Comparison of ENCODE assay signal across 11 cellular contexts in the genomic region with DNA sequence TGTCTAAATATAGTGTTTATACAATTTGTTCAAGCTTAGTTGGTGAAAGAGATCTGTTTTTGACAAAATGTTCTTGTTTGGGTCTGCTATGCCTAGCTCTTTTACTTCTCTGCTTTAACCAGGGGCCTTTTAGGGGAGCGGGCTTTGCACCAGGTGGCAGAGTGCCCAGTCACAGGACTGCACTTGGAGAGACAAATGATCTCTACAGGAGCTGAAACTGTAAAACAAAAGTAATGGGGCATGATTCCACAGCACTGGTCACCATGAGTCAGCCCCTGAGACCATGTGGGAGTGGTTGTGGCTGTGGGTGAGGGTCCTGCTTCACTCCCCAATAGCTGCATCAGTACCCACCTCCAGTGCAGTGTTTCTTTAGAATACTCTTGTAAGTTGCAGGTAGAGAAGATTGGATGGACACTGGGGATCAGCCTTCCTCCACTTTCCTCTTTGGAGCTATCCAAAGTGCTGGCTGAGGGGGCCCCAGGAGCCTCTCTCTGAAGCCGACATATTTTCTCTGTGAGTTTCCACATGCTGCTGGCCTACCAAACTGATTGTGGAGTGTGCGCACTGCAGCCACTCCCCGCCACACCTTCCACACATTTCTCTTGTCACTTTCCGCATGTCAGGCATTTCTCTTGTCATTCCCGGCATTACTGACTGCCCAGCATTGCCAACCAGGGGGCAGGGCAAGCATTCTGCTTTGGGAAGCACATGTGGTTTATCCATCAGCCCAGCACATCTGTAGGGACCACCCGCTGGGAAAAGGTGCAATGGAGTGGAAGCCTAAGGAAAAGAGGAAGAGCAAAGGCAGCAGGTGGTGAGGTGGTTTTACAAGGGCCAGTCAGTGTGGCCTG.
DNase-seq lines count a peak whose midpoint lies in the region; ATAC-seq, FAIRE-seq and TF ChIP-seq lines count a peak whose summit lies in the region.
"Had no signal": no experiment of that assay in that cellular context is flagged by ENCODE, and none has a peak within 500 bp of the region (broad histone marks: within the 10 kb centered on the region; RNA-seq: fewer than 3 reads in every experiment).

No MANE protein-coding gene starts in this region.

- peaks cover 0 to 5% of the 10 kb centered on the region in 2 experiments; a peak in 2 of 4 replicates for H3K36me3 ChIP-seq in GM12878 (ENCODE audit: control insufficient read depth in 2 of 2, insufficient read depth in 2 of 2, low read length in 1 of 2)
- H3K36me3 ChIP-seq: right lobe of liver had no signal

- peak overlapping the region; percentile 79 for H3K27ac ChIP-seq in GM12878 (ENCODE audit: control insufficient read depth, insufficient read depth)
- H3K27ac ChIP-seq: right lobe of liver had no signal

- WGBS in GM12878 (ENCODE audit: insufficient coverage, insufficient replicate concordance, low lambda C conversion rate, missing lambda C conversion rate), result 83% methylated on average over 7 of the region's 7 CpGs

- no peaks in the 10 kb centered on the region for H3K9me3 Mint-ChIP-seq in effector memory CD8-positive, alpha-beta T cell
- H3K9me3 Mint-ChIP-seq: stimulated activated naive B cell treated with anti-CD40 and anti-IgM and Interleukin-4, amounts not matched to agents 10 μg/mL and 1 μg/mL and 100 μg/mL, for 72 hours had no signal

- H3K27me3 Mint-ChIP-seq in effector memory CD8-positive, alpha-beta T cell, result peaks cover 0 to 6% of the 10 kb centered on the region in 2 donors

- TF ChIP-seq EP300 in GM12878 (IDR thresholded peaks at IDR 0.05; ENCODE audit: borderline replicate concordance in 1 of 2, control insufficient read depth in 1 of 2, low read depth in 2 of 2, low read length in 2 of 2), result no peak

- peak; percentile 34 for DNase-seq in AG08395 (ENCODE audit: low spot score)
- DNase-seq in GM12878 (ENCODE audit: low read depth, low spot score), result peak; percentile 55
- no peak for DNase-seq in effector memory CD8-positive, alpha-beta T cell
- DNase-seq in GM13977 (ENCODE audit: low spot score), result no peak
- no peak for DNase-seq in SKM-1 (lab: John Stamatoyannopoulos, UW; ENCODE audit: unreplicated experiment)
- no peak for DNase-seq in activated CD4-positive, alpha-beta T cell treated with anti-CD3 and anti-CD28 coated beads, Interleukin-2, amount 50 U/mL, for 4 hours

- no peak for TF ChIP-seq CTCF in GM12878 (IDR thresholded peaks at IDR 0.05 in 2 of 3, conservative IDR thresholded peaks at IDR 0.05 in 1 of 3; ENCODE audit: control insufficient read depth in 2 of 3, extremely low read depth in 1 of 3, insufficient read depth in 1 of 3, low read depth in 3 of 3, low read length in 3 of 3)
- TF ChIP-seq CTCF in GM13977 (IDR thresholded peaks at IDR 0.05; ENCODE audit: extremely low read depth, insufficient read depth, missing control alignments), result no peak

- peaks cover 0 to 3% of the 10 kb centered on the region in 2 donors for H3K4me1 Mint-ChIP-seq in effector memory CD8-positive, alpha-beta T cell (ENCODE audit: low read depth in 2 of 2)

- peak overlapping the region; percentile 40; the same call in 1 of the 2 replicates for H3K9ac ChIP-seq in GM12878 (ENCODE audit: control insufficient read depth, insufficient read depth, low read length)

- no peak for TF ChIP-seq RAD21 in GM12878 (IDR thresholded peaks at IDR 0.05; ENCODE audit: insufficient read depth, low read depth, low read length)

- SMC1A ChIA-PET in GM12878 (lab: Charles Lee; ENCODE audit: uncharacterized antibody, unreplicated experiment), result interaction anchor here (0.7 to 6.7 kb wide), 38 partner anchors 8 to 335 kb away, joined by 3 to 110 read pairs (median 5); partner anchors contain the start of gene EPHB1

- peak overlapping the region; percentile 14; the same call in 1 of the 2 replicates for H3K4me3 ChIP-seq in GM12878
- H3K4me3 ChIP-seq: right lobe of liver had no signal

- ATAC-seq in GM19372 (IDR thresholded peaks at IDR 0.05; ENCODE audit: low read depth, unreplicated experiment) (peak; percentile 2), HG03108 (IDR thresholded peaks at IDR 0.05; ENCODE audit: unreplicated experiment) (peak; percentile 22), GM12878 (peak; percentile 67)
- ATAC-seq in effector memory CD8-positive, alpha-beta T cell (replicated peaks), result no peak

- no peak overlapping the region for H3K27ac Mint-ChIP-seq in effector memory CD8-positive, alpha-beta T cell
- H3K27ac Mint-ChIP-seq: stimulated activated naive B cell treated with anti-CD40 and anti-IgM and Interleukin-4, amounts not matched to agents 10 μg/mL and 1 μg/mL and 100 μg/mL, for 72 hours had no signal

- H2AFZ ChIP-seq in GM12878 (ENCODE audit: control insufficient read depth, low read depth, low read length), result no peak overlapping the region

- H3K27me3 ChIP-seq in GM12878 (replicated peaks in 1 of 2; ENCODE audit: control insufficient read depth in 2 of 2, insufficient read depth in 2 of 2, low read length in 1 of 2), result no peaks in the 10 kb centered on the region
- H3K27me3 ChIP-seq: right lobe of liver had no signal

- POLR2A ChIA-PET in GM12878 (lab: Charles Lee), result interaction anchor here (0.8 to 2.4 kb wide), 14 partner anchors 13 to 119 kb away, joined by 3 to 11 read pairs (median 4); partner anchors contain the start of gene EPHB1

- TF ChIP-seq POLR2A in GM12878 (IDR thresholded peaks at IDR 0.05; ENCODE audit: low read depth, low read length), result no peak

- BruUV-seq in GM12878 (replicated peaks; lab: Mats Ljungman, UMichigan), result no TSS peak

- H3K9me3 ChIP-seq in GM12878 (replicated peaks; ENCODE audit: control insufficient read depth, insufficient read depth, low read length), result no peaks in the 10 kb centered on the region
- H3K9me3 ChIP-seq: right lobe of liver had no signal

- in situ Hi-C loops in GM12878 (cut with MboI) (no loop called here), GM13977 (cut with MboI; ENCODE audit: low pct_unique_long_range_greater_than_20kb, low sequenced_read_pairs, unreplicated experiment) (no loop called here)

- no peaks in the 10 kb centered on the region for H3K36me3 Mint-ChIP-seq in effector memory CD8-positive, alpha-beta T cell (ENCODE audit: insufficient read depth)
- H3K36me3 Mint-ChIP-seq: stimulated activated naive B cell treated with anti-CD40 and anti-IgM and Interleukin-4, amounts not matched to agents 10 μg/mL and 1 μg/mL and 100 μg/mL, for 72 hours had no signal

- H4K20me1 ChIP-seq in GM12878 (ENCODE audit: control insufficient read depth, insufficient read depth), result no peaks in the 10 kb centered on the region; the same call in 1 of the 2 replicates

- RAD21 ChIA-PET in GM12878 (lab: Charles Lee; ENCODE audit: unreplicated experiment), result interaction anchor here (0.7 to 6.9 kb wide), 41 partner anchors 9 to 599 kb away, joined by 3 to 111 read pairs (median 4); partner anchors contain the start of gene EPHB1

- H3K4me1 ChIP-seq in GM12878 (ENCODE audit: control insufficient read depth, insufficient read depth, low read length), result peaks cover 39% of the 10 kb centered on the region
- H3K4me1 ChIP-seq: right lobe of liver had no signal

- CTCF ChIA-PET in GM12878 (lab: Yijun Ruan, JAX), result interaction anchor here (0.6 to 5.3 kb wide), 23 partner anchors 9 to 409 kb away, joined by 3 to 58 read pairs (median 4); partner anchors contain the start of gene EPHB1

- H3K4me2 ChIP-seq in GM12878 (ENCODE audit: control insufficient read depth, insufficient read depth), result peak overlapping the region; percentile 86

- no peak overlapping the region for H3K4me3 Mint-ChIP-seq in effector memory CD8-positive, alpha-beta T cell
- H3K4me3 Mint-ChIP-seq: stimulated activated naive B cell treated with anti-CD40 and anti-IgM and Interleukin-4, amounts not matched to agents 10 μg/mL and 1 μg/mL and 100 μg/mL, for 72 hours had no signal

- intact Hi-C loops in GM12878 (cut with micrococcal nuclease; ENCODE audit: unreplicated experiment), result loop anchor here (1.0 to 5.0 kb wide), 4 partner anchors 19 to 110 kb away; partner anchors contain the start of gene EPHB1

- peaks cover 26% of the 10 kb centered on the region for H3K79me2 ChIP-seq in GM12878 (ENCODE audit: control insufficient read depth, insufficient read depth, low read length)

- FAIRE-seq in GM12878 (lab: Jason Lieb, UNC), result no peak
- FAIRE-seq: endometrium had no signal

TF ChIP-seq in GM12878, 131 proteins besides CTCF, POLR2A, EP300 and RAD21 (continues in another document):
- TF ChIP-seq IKZF1 (conservative IDR thresholded peaks at IDR 0.05) (peak; percentile 78; the same call in 1 of the 2 replicates), CREM (IDR thresholded peaks at IDR 0.05; ENCODE audit: low read depth) (no peak), NR2C1 (IDR thresholded peaks at IDR 0.05) (no peak), ZNF24 (IDR thresholded peaks at IDR 0.05) (no peak), BCL11A (IDR thresholded peaks at IDR 0.05; ENCODE audit: low read depth, low read length) (0 out of 2 replicates have a peak, but pooled peaks have one; percentile 10), GATAD2B (conservative IDR thresholded peaks at IDR 0.05; ENCODE audit: low read depth) (peak; percentile 32; the same call in 1 of the 2 replicates), SPI1 (IDR thresholded peaks at IDR 0.05; ENCODE audit: borderline replicate concordance, insufficient read depth, low read depth, low read length) (peak; percentile 85), LARP7 (IDR thresholded peaks at IDR 0.05) (0 out of 2 replicates have a peak, but pooled peaks have one; percentile 1), IKZF2 (IDR thresholded peaks at IDR 0.05) (peak; percentile 53 to 63; a peak in 2 of 4 replicates)

Comparison
In these comparisons a context has a peak if more than half of its experiments do, and no peak if none do; other contexts are left out.
1. DNase-seq: peak in AG08395 (single experiment) and GM12878 (single experiment); none in effector memory CD8-positive, alpha-beta T cell (0 of 3), GM13977 (single experiment), SKM-1 (single experiment) and activated CD4-positive, alpha-beta T cell treated with anti-CD3 and anti-CD28 coated beads, Interleukin-2, amount 50 U/mL, for 4 hours (0 of 2).